Comparison of ENCODE assay signal across 10 cellular contexts in genomic region chr9:2024888-2025781, GRCh38. TPM values are rescaled to one million over a fixed set of nuclear protein-coding genes. Genes with fewer than 3 reads are reported as not detected.
DNase-seq lines count a peak whose midpoint lies in the region; ATAC-seq and TF ChIP-seq lines count a peak whose summit lies in the region.
"Had no signal": no experiment of that assay in that cellular context is flagged by ENCODE, and none has a peak within 500 bp of the region (broad histone marks: within the 10 kb centered on the region; RNA-seq: fewer than 3 reads in every experiment).

No MANE protein-coding gene starts in this region.

- ATAC-seq in activated CD4-positive, alpha-beta T cell treated with anti-CD3 and anti-CD28 coated beads for 36 hours, result no peak
- no peak for ATAC-seq in activated CD4-positive, CD25-positive, alpha-beta regulatory T cell treated with anti-CD3 and anti-CD28 coated beads, Interleukin-2, amount 50 U/mL, for 24 hours

- H3K4me1 Mint-ChIP-seq in activated CD4-positive, alpha-beta T cell treated with anti-CD3 and anti-CD28 coated beads for 36 hours, result peaks cover 88% of the 10 kb centered on the region
- peaks cover 88% of the 10 kb centered on the region for H3K4me1 Mint-ChIP-seq in activated T-helper 2 cell treated with anti-CD3 and anti-CD28 coated beads, Interferon-gamma antibody, Interleukin-2, Interleukin-4, amounts not matched to agents 10 μg/mL and 5 μg/mL and 100 μg/mL, durations not matched to agents 14 hours and 24 hours and 36 hours (ENCODE audit: low read depth)
- peaks cover 96 to 100% of the 10 kb centered on the region in 2 donors for H3K4me1 Mint-ChIP-seq in immature natural killer cell

- H3K4me1 ChIP-seq in testis, result peaks cover 47% of the 10 kb centered on the region

- H3K9me3 Mint-ChIP-seq in activated CD4-positive, alpha-beta T cell treated with anti-CD3 and anti-CD28 coated beads for 36 hours (ENCODE audit: low read depth), result no peaks in the 10 kb centered on the region
- no peaks in the 10 kb centered on the region for H3K9me3 Mint-ChIP-seq in activated T-helper 2 cell treated with anti-CD3 and anti-CD28 coated beads, Interferon-gamma antibody, Interleukin-2, Interleukin-4, amounts not matched to agents 10 μg/mL and 5 μg/mL and 100 μg/mL, durations not matched to agents 14 hours and 24 hours and 36 hours
- H3K9me3 Mint-ChIP-seq in immature natural killer cell, result no peaks in the 10 kb centered on the region

- no peak for TF ChIP-seq CTCF in testis (IDR thresholded peaks at IDR 0.05)

- peaks cover 13% of the 10 kb centered on the region for H3K36me3 Mint-ChIP-seq in activated CD4-positive, alpha-beta T cell treated with anti-CD3 and anti-CD28 coated beads for 36 hours (ENCODE audit: low read depth)
- H3K36me3 Mint-ChIP-seq in activated T-helper 2 cell treated with anti-CD3 and anti-CD28 coated beads, Interferon-gamma antibody, Interleukin-2, Interleukin-4, amounts not matched to agents 10 μg/mL and 5 μg/mL and 100 μg/mL, durations not matched to agents 14 hours and 24 hours and 36 hours (ENCODE audit: low read depth), result peaks cover 39% of the 10 kb centered on the region
- H3K36me3 Mint-ChIP-seq in immature natural killer cell, result peaks cover 0 to 8% (median 1%) of the 10 kb centered on the region in 3 donors

- TF ChIP-seq POLR2A in testis (IDR thresholded peaks at IDR 0.05), result no peak

- no peaks in the 10 kb centered on the region for H3K36me3 ChIP-seq in testis (ENCODE audit: low read depth, missing control alignments)

- H3K27ac Mint-ChIP-seq in activated CD4-positive, alpha-beta T cell treated with anti-CD3 and anti-CD28 coated beads for 36 hours, result peak overlapping the region; percentile 88
- peak overlapping the region; percentile 90 for H3K27ac Mint-ChIP-seq in activated T-helper 2 cell treated with anti-CD3 and anti-CD28 coated beads, Interferon-gamma antibody, Interleukin-2, Interleukin-4, amounts not matched to agents 10 μg/mL and 5 μg/mL and 100 μg/mL, durations not matched to agents 14 hours and 24 hours and 36 hours
- H3K27ac Mint-ChIP-seq in immature natural killer cell, result peak overlapping the region; percentile 86 to 97 (median 94)

- H3K27ac ChIP-seq in testis, result peak overlapping the region; percentile 71 to 91

- no peaks in the 10 kb centered on the region for H3K27me3 Mint-ChIP-seq in activated CD4-positive, alpha-beta T cell treated with anti-CD3 and anti-CD28 coated beads for 36 hours
- no peaks in the 10 kb centered on the region for H3K27me3 Mint-ChIP-seq in activated T-helper 2 cell treated with anti-CD3 and anti-CD28 coated beads, Interferon-gamma antibody, Interleukin-2, Interleukin-4, amounts not matched to agents 10 μg/mL and 5 μg/mL and 100 μg/mL, durations not matched to agents 14 hours and 24 hours and 36 hours (ENCODE audit: low read depth)
- H3K27me3 Mint-ChIP-seq in immature natural killer cell (ENCODE audit: low read depth in 3 of 3), result peaks cover 0 to 5% (median 2%) of the 10 kb centered on the region in 3 donors

- POLR2A ChIA-PET in activated CD4-positive, alpha-beta T cell treated with anti-CD3 and anti-CD28 coated beads for 36 hours (lab: Charles Lee), result no interaction called here

- no peaks in the 10 kb centered on the region for H3K9me3 ChIP-seq in testis

- H3K27me3 ChIP-seq in testis, result no peaks in the 10 kb centered on the region

- intact Hi-C loops in activated CD4-positive, alpha-beta T cell treated with anti-CD3 and anti-CD28 coated beads for 36 hours (cut with DNase I, micrococcal nuclease), result loop anchor here in 1 of 2 experiments (5.0 kb wide), 1 partner anchor 102 kb away; no protein-coding TSS in a partner anchor
- intact Hi-C loops in activated T-helper 2 cell treated with anti-CD3 and anti-CD28 coated beads, Interferon-gamma antibody, Interleukin-2, Interleukin-4, amounts not matched to agents 10 μg/mL and 5 μg/mL and 100 μg/mL, durations not matched to agents 14 hours and 24 hours and 36 hours (cut with micrococcal nuclease), result loop anchor here (5.0 kb wide), 1 partner anchor 632 kb away; no protein-coding TSS in a partner anchor
- intact Hi-C loops in testis (cut with DNase I; ENCODE audit: low total_unique reads), result no loop called here

- H3K4me3 ChIP-seq in testis, result no peak overlapping the region

- CTCF ChIA-PET in activated CD4-positive, alpha-beta T cell treated with anti-CD3 and anti-CD28 coated beads for 36 hours (lab: Charles Lee), result interaction anchor here (1.2 kb wide), 1 partner anchor 38 kb away, joined by 3 read pairs; no protein-coding TSS in a partner anchor

- WGBS in testis, 2 donors, result 21 to 37% methylated on average over 5 of the region's 5 CpGs

- no peak overlapping the region for H3K4me3 Mint-ChIP-seq in activated CD4-positive, alpha-beta T cell treated with anti-CD3 and anti-CD28 coated beads for 36 hours
- peak overlapping the region; percentile 53 for H3K4me3 Mint-ChIP-seq in activated T-helper 2 cell treated with anti-CD3 and anti-CD28 coated beads, Interferon-gamma antibody, Interleukin-2, Interleukin-4, amounts not matched to agents 10 μg/mL and 5 μg/mL and 100 μg/mL, durations not matched to agents 14 hours and 24 hours and 36 hours (ENCODE audit: low read depth)
- H3K4me3 Mint-ChIP-seq in immature natural killer cell, result peak overlapping the region; percentile 28 to 77 (median 61)

- DNase-seq in activated CD4-positive, alpha-beta T cell treated with anti-CD3 and anti-CD28 coated beads for 36 hours, result no peak
- no peak for DNase-seq in activated CD4-positive, alpha-beta T cell treated with anti-CD3 and anti-CD28 coated beads, Interleukin-2, amount 50 U/mL, for 48 hours
- DNase-seq in activated T-helper 2 cell treated with anti-CD3 and anti-CD28 coated beads, Interferon-gamma antibody, Interleukin-2, Interleukin-4, amounts not matched to agents 10 μg/mL and 5 μg/mL and 100 μg/mL, durations not matched to agents 14 hours and 24 hours and 36 hours (ENCODE audit: low spot score), result no peak
- DNase-seq in immature natural killer cell, result peak in 1 of 3 donors; percentile 27
- peak; percentile 65 for DNase-seq in testis
- no peak for DNase-seq in stimulated activated CD4-positive, alpha-beta T cell treated with anti-CD3 and anti-CD28 coated beads, Interleukin-15, amount 100 ng/mL, for 24 hours
- no peak for DNase-seq in NCI-H524 treated with DMSO at 0.1 percent for 48 hours (lab: John Stamatoyannopoulos, UW)
- DNase-seq: NCI-H146; stimulated activated CD4-positive, alpha-beta T cell treated with anti-CD3 and anti-CD28 coated beads, Interleukin-2, amount 100 ng/mL, for 48 hours had no signal

RNA-seq across cellular contexts. Expression of gene SMARCA2, which starts 10.0 kb away (rescaled TPM):
- 10 to 100 TPM; 91.3 to 94.0 TPM for total RNA-seq in activated CD4-positive, alpha-beta T cell treated with anti-CD3 and anti-CD28 coated beads for 36 hours
- total RNA-seq in activated T-helper 2 cell treated with anti-CD3 and anti-CD28 coated beads, Interferon-gamma antibody, Interleukin-2, Interleukin-4, amounts not matched to agents 10 μg/mL and 5 μg/mL and 100 μg/mL, durations not matched to agents 14 hours and 24 hours and 36 hours, result 84.5 and 90.4 TPM in 2 replicates
- polyA plus RNA-seq in immature natural killer cell (10 to 100 TPM; 20.1 to 41.4 (median 25.2) TPM), testis (ENCODE audit: insufficient read depth, low read depth, low replicate concordance) (176 TPM)
- 100 to 1,000 TPM; 241 to 251 TPM for total RNA-seq in testis
